ENCODE assay signal across 17 cellular contexts in genomic region chrX:37879692-37880091, GRCh38. TPM values are rescaled to one million over a fixed set of nuclear protein-coding genes. Genes with fewer than 3 reads are reported as not detected.
DNase-seq lines count a peak whose midpoint lies in the region; ATAC-seq and TF ChIP-seq lines count a peak whose summit lies in the region.
"Had no signal": no experiment of that assay in that cellular context is flagged by ENCODE, and none has a peak within 500 bp of the region (broad histone marks: within the 10 kb centered on the region; RNA-seq: fewer than 3 reads in every experiment).

No MANE protein-coding gene starts in this region.

- H3K36me3 ChIP-seq in Panc1 (ENCODE audit: control insufficient read depth, insufficient read depth, low read length) (no peaks in the 10 kb centered on the region), upper lobe of left lung (no peaks in the 10 kb centered on the region)
- H3K36me3 ChIP-seq: BE2C had no signal

- no peaks in the 10 kb centered on the region for H3K9me3 ChIP-seq in Panc1 (ENCODE audit: control insufficient read depth, insufficient read depth, low read depth, low read length)
- no peaks in the 10 kb centered on the region for H3K9me3 ChIP-seq in upper lobe of left lung
- no peaks in the 10 kb centered on the region for H3K9me3 ChIP-seq in right cardiac atrium (ENCODE audit: control insufficient read depth, low read length)
- H3K9me3 ChIP-seq: BE2C had no signal

- H3K4me3 Mint-ChIP-seq in natural killer cell treated with Interleukin-12 subunit alpha and Interleukin-12 subunit beta and Interleukin-15 and Interleukin-18, amount 100 ng/mL, for 72 hours, result no peak overlapping the region
- H3K4me3 Mint-ChIP-seq: CD4-positive, alpha-beta memory T cell; HFFc6 had no signal

- 95 to 100% methylated on average over 1 of the region's 1 CpG for WGBS in upper lobe of left lung, 2 donors
- whole genome bisulfite sequencing in right cardiac atrium, result 88% methylated on average over 1 of the region's 1 CpG

- H3K4me3 ChIP-seq in Panc1 (ENCODE audit: low read depth in 2 of 2, low read length in 2 of 2), result no peak overlapping the region
- no peak overlapping the region for H3K4me3 ChIP-seq in fibroblast of villous mesenchyme (ENCODE audit: low read depth, low read length)
- H3K4me3 ChIP-seq in upper lobe of left lung, result no peak overlapping the region
- H3K4me3 ChIP-seq in right cardiac atrium (ENCODE audit: low read length), result no peak overlapping the region

- POLR2A ChIA-PET in Panc1 (lab: Charles Lee), result no interaction called here

- TF ChIP-seq CTCF in Panc1 (IDR thresholded peaks at IDR 0.05), result no peak
- TF ChIP-seq CTCF in fibroblast of villous mesenchyme (IDR thresholded peaks at IDR 0.05; ENCODE audit: insufficient read depth, low read depth, low read length), result no peak
- no peak for TF ChIP-seq CTCF in upper lobe of left lung (IDR thresholded peaks at IDR 0.05)

- in situ Hi-C loops in Panc1 (cut with HindIII; ENCODE audit: low pct_unique_long_range_greater_than_20kb, low sequenced_read_pairs), result no loop called here

- H3K27me3 Mint-ChIP-seq in natural killer cell treated with Interleukin-12 subunit alpha and Interleukin-12 subunit beta and Interleukin-15 and Interleukin-18, amount 100 ng/mL, for 72 hours, result peaks cover 16 to 25% of the 10 kb centered on the region in 2 donors

- DNase-seq in LHCN-M2 (ENCODE audit: low read depth) (peak; percentile 32), Panc1 (ENCODE audit: low read depth, low spot score) (no peak), fibroblast of villous mesenchyme (ENCODE audit: low read depth) (peak; percentile 29), upper lobe of left lung (no peak), NCI-H2029 (lab: John Stamatoyannopoulos, UW) (no peak), right cardiac atrium (no peak)
- DNase-seq in natural killer cell treated with Interleukin-12 subunit alpha and Interleukin-12 subunit beta and Interleukin-15 and Interleukin-18, amount 100 ng/mL, for 72 hours (ENCODE audit: low spot score), result no peak
- DNase-seq: BE2C; CD4-positive, alpha-beta memory T cell; COR-L47; DMS153; DND-41; GF-D8; HCEC 1CT; HFFc6 had no signal

- BruUV-seq in Panc1 (replicated peaks; lab: Mats Ljungman, UMichigan), result no TSS peak

- H3K9me3 Mint-ChIP-seq in natural killer cell treated with Interleukin-12 subunit alpha and Interleukin-12 subunit beta and Interleukin-15 and Interleukin-18, amount 100 ng/mL, for 72 hours, result no peaks in the 10 kb centered on the region
- H3K9me3 Mint-ChIP-seq: CD4-positive, alpha-beta memory T cell; HFFc6 had no signal

- intact Hi-C loops in Panc1 (cut with micrococcal nuclease; ENCODE audit: unreplicated experiment) (no loop called here), right cardiac atrium (cut with DNase I) (no loop called here)

- no peaks in the 10 kb centered on the region for H3K36me3 Mint-ChIP-seq in natural killer cell treated with Interleukin-12 subunit alpha and Interleukin-12 subunit beta and Interleukin-15 and Interleukin-18, amount 100 ng/mL, for 72 hours
- H3K36me3 Mint-ChIP-seq: CD4-positive, alpha-beta memory T cell had no signal

- no peak for TF ChIP-seq EP300 in upper lobe of left lung (IDR thresholded peaks at IDR 0.05)

- H3K4me1 Mint-ChIP-seq in natural killer cell treated with Interleukin-12 subunit alpha and Interleukin-12 subunit beta and Interleukin-15 and Interleukin-18, amount 100 ng/mL, for 72 hours (ENCODE audit: low read depth in 2 of 2), result no peaks in the 10 kb centered on the region
- H3K4me1 Mint-ChIP-seq: CD4-positive, alpha-beta memory T cell had no signal

- H3K4me1 ChIP-seq in Panc1 (ENCODE audit: control insufficient read depth, insufficient read depth, low read length), result no peaks in the 10 kb centered on the region
- no peaks in the 10 kb centered on the region for H3K4me1 ChIP-seq in upper lobe of left lung
- no peaks in the 10 kb centered on the region for H3K4me1 ChIP-seq in right cardiac atrium (ENCODE audit: control insufficient read depth, insufficient read depth, low read length)
- H3K4me1 ChIP-seq: BE2C had no signal

- CTCF ChIA-PET in Panc1 (lab: Charles Lee), result no interaction called here

- no peak overlapping the region for H3K27ac ChIP-seq in Panc1 (ENCODE audit: low read length)
- H3K27ac ChIP-seq in upper lobe of left lung, result no peak overlapping the region
- H3K27ac ChIP-seq in right cardiac atrium (ENCODE audit: low read length), result no peak overlapping the region
- H3K27ac ChIP-seq: C4-2B had no signal

- TF ChIP-seq POLR2A in upper lobe of left lung (IDR thresholded peaks at IDR 0.05), result no peak

- H3K27me3 ChIP-seq in Panc1 (ENCODE audit: control insufficient read depth, insufficient read depth, low read length) (no peaks in the 10 kb centered on the region), upper lobe of left lung (no peaks in the 10 kb centered on the region), right cardiac atrium (ENCODE audit: control insufficient read depth, insufficient read depth) (no peaks in the 10 kb centered on the region)
- H3K27me3 ChIP-seq: BE2C had no signal

- ATAC-seq in Panc1 (0 out of 2 replicates have a peak, but pooled peaks have one; percentile 48), upper lobe of left lung (ENCODE audit: low FRiP score in 2 of 2) (no peak), right cardiac atrium (no peak)
- ATAC-seq in natural killer cell treated with Interleukin-12 subunit alpha and Interleukin-12 subunit beta and Interleukin-15 and Interleukin-18, amount 100 ng/mL, for 72 hours, result no peak
- ATAC-seq: HepG2 had no signal

- no peak overlapping the region for H3K27ac Mint-ChIP-seq in natural killer cell treated with Interleukin-12 subunit alpha and Interleukin-12 subunit beta and Interleukin-15 and Interleukin-18, amount 100 ng/mL, for 72 hours
- H3K27ac Mint-ChIP-seq: CD4-positive, alpha-beta memory T cell; HFFc6 had no signal

RNA-seq across cellular contexts. Expression of gene DYNLT3, which starts 32.3 kb away (rescaled TPM):
- total RNA-seq in LHCN-M2 (2014; rRNA removed) (50.9 and 54.8 TPM in 2 replicates), Panc1 (2021; ENCODE audit: unreplicated experiment) (17.4 TPM), fibroblast of villous mesenchyme (79.9 and 87.0 TPM in 2 replicates), upper lobe of left lung (10 to 100 TPM in 4 of 6 donors, 1 to 10 TPM in 2; 4.1 to 38.2 (median 23.5) TPM), right cardiac atrium (10 to 100 TPM; 19.9 to 33.9 (median 22.7) TPM)
- 28.4 TPM for polyA plus RNA-seq in LHCN-M2 (2012)
- polyA plus RNA-seq in Panc1 (2012; ENCODE audit: insufficient read length), result 12.4 TPM
- 10 to 100 TPM in 1 of 2 donors, 1 to 10 TPM in 1; 8.9 to 21.4 TPM for total RNA-seq in natural killer cell treated with Interleukin-12 subunit alpha and Interleukin-12 subunit beta and Interleukin-15 and Interleukin-18, amount 100 ng/mL, for 72 hours
- 20.5 TPM for polyA plus RNA-seq in right cardiac atrium

Comparison
In these comparisons a context has a peak if more than half of its experiments do, and no peak if none do; other contexts are left out.
1. DNase-seq: peak in LHCN-M2 (single experiment) and fibroblast of villous mesenchyme (single experiment); none in Panc1 (single experiment), natural killer cell treated with Interleukin-12 subunit alpha and Interleukin-12 subunit beta and Interleukin-15 and Interleukin-18, amount 100 ng/mL, for 72 hours (single experiment), upper lobe of left lung (0 of 2), NCI-H2029 (single experiment) and right cardiac atrium (0 of 3).